In genomic region chr3:38030126-38031021, GRCh38 we compare ENCODE assay signal across 8 cellular contexts. TPM values are rescaled to one million over a fixed set of nuclear protein-coding genes. Genes with fewer than 3 reads are reported as not detected.
A peak's percentile ranks its signal among the peaks of the same experiment; 100 is the strongest.
DNase-seq lines count a peak whose midpoint lies in the region; ATAC-seq and TF ChIP-seq lines count a peak whose summit lies in the region.

No MANE protein-coding gene starts in this region.

- ATAC-seq in activated naive CD8-positive, alpha-beta T cell treated with anti-CD3 and anti-CD28 coated beads, Interleukin-2, amount 50 U/mL, for 24 hours: no peak
- ATAC-seq in upper lobe of right lung: no peak
- no peak for ATAC-seq in HG02571 (IDR thresholded peaks at IDR 0.05; ENCODE audit: unreplicated experiment)

- peak overlapping the region; percentile 76 for H3K9ac ChIP-seq in mucosa of stomach (ENCODE audit: low read length)

- H3K4me1 ChIP-seq in mucosa of stomach (ENCODE audit: control insufficient read depth, insufficient read depth, low read length): peaks cover 32% of the 10 kb centered on the region
- H3K4me1 ChIP-seq in upper lobe of right lung: peaks cover 28% of the 10 kb centered on the region

- H3K4me3 Mint-ChIP-seq in activated naive CD8-positive, alpha-beta T cell: peak overlapping the region; percentile 68
- no peak overlapping the region for H3K4me3 Mint-ChIP-seq in activated naive CD8-positive, alpha-beta T cell treated with anti-CD3 and anti-CD28 coated beads, Interleukin-2, amount 50 U/mL, for 24 hours

- H3K27ac Mint-ChIP-seq in activated naive CD8-positive, alpha-beta T cell: no peak overlapping the region
- no peak overlapping the region for H3K27ac Mint-ChIP-seq in activated naive CD8-positive, alpha-beta T cell treated with anti-CD3 and anti-CD28 coated beads, Interleukin-2, amount 50 U/mL, for 24 hours

- H3K36me3 Mint-ChIP-seq in activated naive CD8-positive, alpha-beta T cell: no peaks in the 10 kb centered on the region
- no peaks in the 10 kb centered on the region for H3K36me3 Mint-ChIP-seq in activated naive CD8-positive, alpha-beta T cell treated with anti-CD3 and anti-CD28 coated beads, Interleukin-2, amount 50 U/mL, for 24 hours (ENCODE audit: low read depth)

- no peaks in the 10 kb centered on the region for H3K9me3 Mint-ChIP-seq in activated naive CD8-positive, alpha-beta T cell (ENCODE audit: low read depth)
- no peaks in the 10 kb centered on the region for H3K9me3 Mint-ChIP-seq in activated naive CD8-positive, alpha-beta T cell treated with anti-CD3 and anti-CD28 coated beads, Interleukin-2, amount 50 U/mL, for 24 hours

- TF ChIP-seq CTCF in dorsolateral prefrontal cortex (IDR thresholded peaks at IDR 0.05 in 54 of 56, conservative IDR thresholded peaks at IDR 0.05 in 2 of 56; ENCODE audit: low read depth in 1 of 56, partially characterized antibody in 56 of 56) (no peak), upper lobe of right lung (IDR thresholded peaks at IDR 0.05) (no peak)

- peak overlapping the region in 50 of 59 donors; percentile 3 to 93 (median 76) for H3K27ac ChIP-seq in dorsolateral prefrontal cortex
- H3K27ac ChIP-seq in upper lobe of right lung: peak overlapping the region; percentile 91

- H3K4me3 ChIP-seq in dorsolateral prefrontal cortex (peak overlapping the region; percentile 39 to 79 (median 65)), mucosa of stomach (ENCODE audit: low read length) (peak overlapping the region; percentile 26), upper lobe of right lung (peak overlapping the region; percentile 83)

- H3K4me1 Mint-ChIP-seq in activated naive CD8-positive, alpha-beta T cell (ENCODE audit: low read depth): peaks cover 14% of the 10 kb centered on the region
- H3K4me1 Mint-ChIP-seq in activated naive CD8-positive, alpha-beta T cell treated with anti-CD3 and anti-CD28 coated beads, Interleukin-2, amount 50 U/mL, for 24 hours: peaks cover 22% of the 10 kb centered on the region

- no peaks in the 10 kb centered on the region for H3K9me3 ChIP-seq in mucosa of stomach (ENCODE audit: control insufficient read depth, low read length)
- no peaks in the 10 kb centered on the region for H3K9me3 ChIP-seq in upper lobe of right lung

- intact Hi-C loops in dorsolateral prefrontal cortex (cut with DNase I): no loop called here
- intact Hi-C loops in upper lobe of right lung (cut with DNase I): no loop called here

- peaks cover 0 to 19% (median 4%) of the 10 kb centered on the region in 45 donors for H3K27me3 ChIP-seq in dorsolateral prefrontal cortex
- H3K27me3 ChIP-seq in mucosa of stomach (ENCODE audit: control insufficient read depth, insufficient read depth, low read length): no peaks in the 10 kb centered on the region
- H3K27me3 ChIP-seq in upper lobe of right lung: no peaks in the 10 kb centered on the region

- H3K27me3 Mint-ChIP-seq in activated naive CD8-positive, alpha-beta T cell: peaks cover 2% of the 10 kb centered on the region
- peaks cover 22% of the 10 kb centered on the region for H3K27me3 Mint-ChIP-seq in activated naive CD8-positive, alpha-beta T cell treated with anti-CD3 and anti-CD28 coated beads, Interleukin-2, amount 50 U/mL, for 24 hours

- H3K36me3 ChIP-seq in mucosa of stomach (ENCODE audit: control insufficient read depth, insufficient read depth, low read length) (no peaks in the 10 kb centered on the region), upper lobe of right lung (no peaks in the 10 kb centered on the region)

- no peak for DNase-seq in activated naive CD8-positive, alpha-beta T cell treated with anti-CD3 and anti-CD28 coated beads, Interleukin-2, amount 50 U/mL, for 24 hours
- DNase-seq in dorsolateral prefrontal cortex (no peak), upper lobe of right lung (peak; percentile 64), Kasumi-1 (lab: John Stamatoyannopoulos, UW) (no peak), SIG-M5 (lab: John Stamatoyannopoulos, UW) (no peak)

RNA-seq across cellular contexts. Expression of gene PLCD1, which starts 0.9 kb away (rescaled TPM):
- 10 to 100 TPM; 16.3 to 64.5 (median 29.4) TPM for total RNA-seq in dorsolateral prefrontal cortex
- total RNA-seq in upper lobe of right lung: 32.2 TPM

RNA-seq across cellular contexts. Expression of gene DLEC1, which starts 8.6 kb away (rescaled TPM):
- 10 to 100 TPM in 1 of 120 experiments, 1 to 10 TPM in 102, under 1 TPM in 17; 0.73 to 13.1 (median 2.2) TPM for total RNA-seq in dorsolateral prefrontal cortex
- total RNA-seq in upper lobe of right lung: 2.7 TPM

RNA-seq across cellular contexts. Expression of gene VILL, which starts 39.8 kb away (rescaled TPM):
- 10 to 100 TPM in 83 of 120 experiments, 1 to 10 TPM in 37; 5.7 to 23.5 (median 11.1) TPM for total RNA-seq in dorsolateral prefrontal cortex
- total RNA-seq in upper lobe of right lung: 8.9 TPM

Comparison
In these comparisons a context has a peak if more than half of its experiments do, and no peak if none do; other contexts are left out.
1. H3K4me3 ChIP-seq: peak in every context shown above with its lines; median percentile 83 in upper lobe of right lung; 65 in dorsolateral prefrontal cortex; 26 in mucosa of stomach.